In the genomic region with DNA sequence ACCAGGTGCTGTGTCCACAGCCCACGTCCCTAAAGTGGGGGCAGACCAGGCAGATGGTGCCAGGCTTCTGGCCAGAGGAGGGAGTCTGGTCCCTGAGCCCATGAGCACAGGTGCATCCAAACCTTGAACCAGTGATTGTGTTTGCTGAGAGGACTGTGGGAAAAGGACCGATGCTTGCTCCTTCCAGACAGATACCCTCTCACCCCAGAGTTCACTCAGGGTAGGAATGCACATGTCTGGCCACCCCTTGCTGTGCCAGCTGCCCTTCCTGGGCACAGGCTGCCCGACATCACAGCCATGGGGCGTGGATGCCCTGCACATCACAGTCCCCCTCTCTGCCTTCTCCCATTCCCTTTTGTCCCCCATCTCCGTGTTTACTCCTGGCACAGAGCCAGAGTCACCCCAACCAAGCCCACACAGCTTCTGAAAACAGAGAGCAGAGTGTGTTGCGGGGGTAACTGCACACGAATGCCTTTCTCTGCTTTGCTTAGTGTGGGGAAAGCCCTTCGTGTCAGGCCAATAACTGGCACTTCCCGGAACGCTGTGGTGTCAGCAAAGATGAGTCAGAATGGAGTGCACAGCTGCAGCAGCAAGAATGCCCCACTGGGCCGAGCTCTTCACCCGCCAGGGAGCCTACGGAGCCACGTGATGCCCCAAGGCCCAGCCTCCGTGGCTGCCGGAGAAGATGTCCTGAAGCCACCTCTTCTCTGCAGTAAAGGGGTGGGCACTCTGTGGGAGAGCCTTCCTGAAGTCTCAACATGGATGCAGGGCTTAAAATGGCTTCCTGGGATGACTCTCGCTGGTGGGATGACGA, we compare ENCODE assay signal across 1 cellular context.
A peak's percentile ranks its signal among the peaks of the same experiment; 100 is the strongest.
TF ChIP-seq lines count a peak whose summit lies in the region.

No MANE protein-coding gene starts in this region.

TF ChIP-seq in SK-N-SH, 30 proteins besides CTCF, POLR2A, EP300 and RAD21 (continued from another document):
- TF ChIP-seq RFX5 (IDR thresholded peaks at IDR 0.05; ENCODE audit: low read length) (no peak), ZBTB33 (IDR thresholded peaks at IDR 0.05; ENCODE audit: borderline replicate concordance, low read depth) (no peak), TCF12 (IDR thresholded peaks at IDR 0.05) (peak; percentile 77), GABPA (IDR thresholded peaks at IDR 0.05; ENCODE audit: low read depth) (no peak), NFIC (IDR thresholded peaks at IDR 0.05; ENCODE audit: borderline replicate concordance) (peak; percentile 17; the same call in 1 of the 2 replicates), RXRA (IDR thresholded peaks at IDR 0.05; ENCODE audit: borderline replicate concordance, low read depth) (no peak; the same call in 1 of the 2 replicates), FOXJ3 (CRISPR knock-in tag; IDR thresholded peaks at IDR 0.05) (no peak), RCOR1 (IDR thresholded peaks at IDR 0.05; ENCODE audit: low read length) (no peak), GATA2 (CRISPR knock-in tag; IDR thresholded peaks at IDR 0.05) (no peak), MXI1 (IDR thresholded peaks at IDR 0.05; ENCODE audit: low read depth, low read length) (no peak), POLR2AphosphoS5 (IDR thresholded peaks at IDR 0.05; ENCODE audit: low read depth, low read length) (0 out of 2 replicates have a peak, but pooled peaks have one; percentile 45), TAF1 (IDR thresholded peaks at IDR 0.05; ENCODE audit: borderline replicate concordance, low read depth, low read length) (no peak; the same call in 1 of the 2 replicates), SMC3 (IDR thresholded peaks at IDR 0.05; ENCODE audit: low read depth, low read length) (no peak), TEAD4 (IDR thresholded peaks at IDR 0.05; ENCODE audit: borderline replicate concordance, insufficient read depth) (no peak), SIN3A (IDR thresholded peaks at IDR 0.05; ENCODE audit: borderline replicate concordance, low read depth, low read length) (peak; percentile 96; the same call in 1 of the 2 replicates), ELF1 (IDR thresholded peaks at IDR 0.05) (peak; percentile 54; the same call in 1 of the 2 replicates), EZH2phosphoT487 (IDR thresholded peaks at IDR 0.05; ENCODE audit: borderline replicate concordance, low read depth) (no peak), MEF2A (IDR thresholded peaks at IDR 0.05; ENCODE audit: borderline replicate concordance, low read depth) (no peak), FOXM1 (IDR thresholded peaks at IDR 0.05; ENCODE audit: low read depth) (no peak), IRF3 (IDR thresholded peaks at IDR 0.05; ENCODE audit: low read depth, low read length) (no peak), JUND (IDR thresholded peaks at IDR 0.05) (peak; percentile 78; the same call in 1 of the 2 replicates), YY1 (IDR thresholded peaks at IDR 0.05; ENCODE audit: low read depth) (peak; percentile 84), USF2 (IDR thresholded peaks at IDR 0.05; ENCODE audit: borderline replicate concordance, low read depth, low read length) (peak; percentile 55; the same call in 1 of the 2 replicates)
- TF ChIP-seq, protein P1, sequence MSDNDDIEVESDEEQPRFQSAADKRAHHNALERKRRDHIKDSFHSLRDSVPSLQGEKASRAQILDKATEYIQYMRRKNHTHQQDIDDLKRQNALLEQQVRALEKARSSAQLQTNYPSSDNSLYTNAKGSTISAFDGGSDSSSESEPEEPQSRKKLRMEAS (IDR thresholded peaks at IDR 0.05; ENCODE audit: low read depth): peak; percentile 91
- TF ChIP-seq, protein P2, sequence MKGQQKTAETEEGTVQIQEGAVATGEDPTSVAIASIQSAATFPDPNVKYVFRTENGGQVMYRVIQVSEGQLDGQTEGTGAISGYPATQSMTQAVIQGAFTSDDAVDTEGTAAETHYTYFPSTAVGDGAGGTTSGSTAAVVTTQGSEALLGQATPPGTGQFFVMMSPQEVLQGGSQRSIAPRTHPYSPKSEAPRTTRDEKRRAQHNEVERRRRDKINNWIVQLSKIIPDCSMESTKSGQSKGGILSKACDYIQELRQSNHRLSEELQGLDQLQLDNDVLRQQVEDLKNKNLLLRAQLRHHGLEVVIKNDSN (IDR thresholded peaks at IDR 0.05; ENCODE audit: borderline replicate concordance, low read depth): peak; percentile 93
- TF ChIP-seq, protein P3, sequence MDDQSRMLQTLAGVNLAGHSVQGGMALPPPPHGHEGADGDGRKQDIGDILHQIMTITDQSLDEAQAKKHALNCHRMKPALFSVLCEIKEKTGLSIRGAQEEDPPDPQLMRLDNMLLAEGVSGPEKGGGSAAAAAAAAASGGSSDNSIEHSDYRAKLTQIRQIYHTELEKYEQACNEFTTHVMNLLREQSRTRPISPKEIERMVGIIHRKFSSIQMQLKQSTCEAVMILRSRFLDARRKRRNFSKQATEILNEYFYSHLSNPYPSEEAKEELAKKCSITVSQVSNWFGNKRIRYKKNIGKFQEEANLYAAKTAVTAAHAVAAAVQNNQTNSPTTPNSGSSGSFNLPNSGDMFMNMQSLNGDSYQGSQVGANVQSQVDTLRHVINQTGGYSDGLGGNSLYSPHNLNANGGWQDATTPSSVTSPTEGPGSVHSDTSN (IDR thresholded peaks at IDR 0.05): peak; percentile 64
